Comparison of ENCODE assay signal across 8 cellular contexts in genomic region chr19:15379996-15380647, GRCh38. TPM values are rescaled to one million over a fixed set of nuclear protein-coding genes. Genes with fewer than 3 reads are reported as not detected.
DNase-seq lines count a peak whose midpoint lies in the region; ATAC-seq, FAIRE-seq and TF ChIP-seq lines count a peak whose summit lies in the region.

No MANE protein-coding gene starts in this region.

- intact Hi-C loops in GM12878 (cut with micrococcal nuclease; ENCODE audit: unreplicated experiment): loop anchor here (2.0 to 5.0 kb wide), 4 partner anchors 49 to 177 kb away; partner anchors contain the start of gene RASAL3

- H3K4me2 ChIP-seq in GM12878 (ENCODE audit: control insufficient read depth, insufficient read depth): peak overlapping the region; percentile 81

- no peaks in the 10 kb centered on the region for H3K9me3 ChIP-seq in GM12878 (replicated peaks; ENCODE audit: control insufficient read depth, insufficient read depth, low read length)

- no TSS peak for BruUV-seq in GM12878 (replicated peaks; lab: Mats Ljungman, UMichigan)

- H3K27me3 ChIP-seq in GM12878 (replicated peaks in 1 of 2; ENCODE audit: control insufficient read depth in 2 of 2, insufficient read depth in 2 of 2, low read length in 1 of 2): no peaks in the 10 kb centered on the region

- no peak for TF ChIP-seq EP300 in GM12878 (IDR thresholded peaks at IDR 0.05; ENCODE audit: borderline replicate concordance in 1 of 2, control insufficient read depth in 1 of 2, low read depth in 2 of 2, low read length in 2 of 2)

- peak; percentile 43 for DNase-seq in COR-L47 (lab: John Stamatoyannopoulos, UW)
- peak; percentile 26 for DNase-seq in NCI-H526 treated with DMSO at 0.1 percent for 48 hours (lab: John Stamatoyannopoulos, UW)
- no peak for DNase-seq in GM12878 (ENCODE audit: low read depth, low spot score)
- DNase-seq in islet precursor cell: peak; percentile 95
- DNase-seq in activated gamma-delta T cell (lab: John Stamatoyannopoulos, UW): no peak

- peaks cover 38% of the 10 kb centered on the region for H3K4me1 Mint-ChIP-seq in stimulated activated memory B cell treated with anti-CD40 and anti-IgM and Interleukin-4, amounts not matched to agents 10 μg/mL and 1 μg/mL and 100 μg/mL, for 72 hours

- TF ChIP-seq CTCF in GM12878 (IDR thresholded peaks at IDR 0.05 in 2 of 3, conservative IDR thresholded peaks at IDR 0.05 in 1 of 3; ENCODE audit: control insufficient read depth in 2 of 3, extremely low read depth in 1 of 3, insufficient read depth in 1 of 3, low read depth in 3 of 3, low read length in 3 of 3): no peak

- CTCF ChIA-PET in GM12878 (lab: Yijun Ruan, JAX): interaction anchor here (0.6 to 4.2 kb wide), 9 partner anchors 28 to 208 kb away, joined by 3 to 28 read pairs (median 4); partner anchors contain the start of gene AKAP8L

- peak overlapping the region; percentile 95 for H3K4me3 Mint-ChIP-seq in stimulated activated memory B cell treated with anti-CD40 and anti-IgM and Interleukin-4, amounts not matched to agents 10 μg/mL and 1 μg/mL and 100 μg/mL, for 72 hours

- 0 out of 2 replicates have a peak, but pooled peaks cover 3% of the 10 kb centered on the region for H4K20me1 ChIP-seq in GM12878 (ENCODE audit: control insufficient read depth, insufficient read depth)

- H3K4me1 ChIP-seq in GM12878 (ENCODE audit: control insufficient read depth, insufficient read depth, low read length): peaks cover 21% of the 10 kb centered on the region

- WGBS in GM12878 (ENCODE audit: insufficient coverage, insufficient replicate concordance, low lambda C conversion rate, missing lambda C conversion rate): under 1% methylated on average over 41 of the region's 56 CpGs

- peak overlapping the region; percentile 65 for H3K27ac ChIP-seq in GM12878 (ENCODE audit: control insufficient read depth, insufficient read depth)

- H3K4me3 ChIP-seq in GM12878: peak overlapping the region; percentile 83

- peaks cover 44% of the 10 kb centered on the region for H3K79me2 ChIP-seq in GM12878 (ENCODE audit: control insufficient read depth, insufficient read depth, low read length)

- TF ChIP-seq POLR2A in GM12878 (IDR thresholded peaks at IDR 0.05; ENCODE audit: low read depth, low read length): no peak

- H3K9me3 Mint-ChIP-seq in stimulated activated memory B cell treated with anti-CD40 and anti-IgM and Interleukin-4, amounts not matched to agents 10 μg/mL and 1 μg/mL and 100 μg/mL, for 72 hours: no peaks in the 10 kb centered on the region

- peaks cover 0 to 4% of the 10 kb centered on the region in 2 experiments; a peak in 3 of 4 replicates for H3K36me3 ChIP-seq in GM12878 (ENCODE audit: control insufficient read depth in 2 of 2, insufficient read depth in 2 of 2, low read length in 1 of 2)

- RAD21 ChIA-PET in GM12878 (lab: Charles Lee; ENCODE audit: unreplicated experiment): interaction anchor here (0.6 to 3.9 kb wide), 12 partner anchors 37 to 175 kb away, joined by 3 to 43 read pairs (median 4); partner anchors contain the start of genes AKAP8L and BRD4

- no peak for TF ChIP-seq RAD21 in GM12878 (IDR thresholded peaks at IDR 0.05; ENCODE audit: insufficient read depth, low read depth, low read length)

- POLR2A ChIA-PET in GM12878 (lab: Charles Lee): interaction anchor here (0.5 to 4.1 kb wide), 10 partner anchors 25 to 256 kb away, joined by 3 to 45 read pairs (median 3); partner anchors contain the start of genes AKAP8L and BRD4

- no peaks in the 10 kb centered on the region for H3K36me3 Mint-ChIP-seq in stimulated activated memory B cell treated with anti-CD40 and anti-IgM and Interleukin-4, amounts not matched to agents 10 μg/mL and 1 μg/mL and 100 μg/mL, for 72 hours

- peak overlapping the region; percentile 97 for H3K27ac Mint-ChIP-seq in stimulated activated memory B cell treated with anti-CD40 and anti-IgM and Interleukin-4, amounts not matched to agents 10 μg/mL and 1 μg/mL and 100 μg/mL, for 72 hours

- peak overlapping the region; percentile 57 for H3K9ac ChIP-seq in GM12878 (ENCODE audit: control insufficient read depth, insufficient read depth, low read length)

- SMC1A ChIA-PET in GM12878 (lab: Charles Lee; ENCODE audit: uncharacterized antibody, unreplicated experiment): interaction anchor here (0.7 to 4.1 kb wide), 8 partner anchors 11 to 175 kb away, joined by 3 to 34 read pairs (median 4); partner anchors contain the start of gene AKAP8L

- ATAC-seq in GM18873 (IDR thresholded peaks at IDR 0.05; ENCODE audit: low FRiP score, unreplicated experiment) (peak; percentile 23), HG03095 (IDR thresholded peaks at IDR 0.05; ENCODE audit: unreplicated experiment) (peak; percentile 24), GM12878 (peak; percentile 48)
- peak; percentile 37 for ATAC-seq in stimulated activated memory B cell treated with anti-CD40 and anti-IgM and Interleukin-4, amounts not matched to agents 10 μg/mL and 1 μg/mL and 100 μg/mL, for 72 hours

- no peak for FAIRE-seq in GM12878 (lab: Jason Lieb, UNC)

- in situ Hi-C loops in GM12878 (cut with MboI): no loop called here

- peak overlapping the region; percentile 75 for H2AFZ ChIP-seq in GM12878 (ENCODE audit: control insufficient read depth, low read depth, low read length)

- H3K27me3 Mint-ChIP-seq in stimulated activated memory B cell treated with anti-CD40 and anti-IgM and Interleukin-4, amounts not matched to agents 10 μg/mL and 1 μg/mL and 100 μg/mL, for 72 hours: no peaks in the 10 kb centered on the region

TF ChIP-seq in GM12878, 131 proteins besides CTCF, POLR2A, EP300 and RAD21 (continues in another document):
- no peak for TF ChIP-seq NR2C2 (IDR thresholded peaks at IDR 0.05; ENCODE audit: borderline replicate concordance, control insufficient read depth, insufficient read length, low read depth)
- no peak for TF ChIP-seq CHD4 (IDR thresholded peaks at IDR 0.05)

RNA-seq across cellular contexts. Expression of gene AKAP8, which starts 0.5 kb away (rescaled TPM):
- 26.9 and 28.2 TPM in 2 replicates for total RNA-seq in GM12878 (2013; cell fraction: nucleolus; rRNA removed)
- 23.7 and 24.5 TPM in 2 replicates for total RNA-seq in GM12878 (2014; rRNA removed)
- total RNA-seq in GM12878 (2014; rRNA removed; fragmentation: Illumina TruSeq; extraction: Trizol): 13.2 and 13.7 TPM in 2 replicates
- total RNA-seq in GM12878 (2021): 51.1 and 57.7 TPM in 2 replicates
- polyA plus RNA-seq in GM12878 (2011; ENCODE audit: low read depth): 10.9 TPM
- 14.0 and 17.6 TPM in 2 replicates for polyA plus RNA-seq in GM12878 (2011; rRNA removed)
- polyA plus RNA-seq in GM12878 (2011; cell fraction: cytosol; rRNA removed): 13.1 and 17.0 TPM in 2 replicates
- 44.7 and 58.8 TPM in 2 replicates for polyA plus RNA-seq in GM12878 (2011; cell fraction: nucleus; rRNA removed)
- polyA plus RNA-seq in GM12878 (2012): 15.5 and 20.8 TPM in 2 replicates
- 13.5 and 14.2 TPM in 2 replicates for polyA plus RNA-seq in GM12878 (2014; fragmentation: Illumina TruSeq; extraction: Trizol)
- 1 to 10 TPM; 5.3 to 5.5 TPM for polyA plus RNA-seq in GM12878 (2014; fragmentation: Nextera tagmentation; extraction: Ambion mirVana)
- 25.7 and 34.8 TPM in 2 replicates for polyA plus RNA-seq in GM12878 (2014; rRNA removed)
- polyA plus RNA-seq in GM12878 (2016; fragmentation: Nextera tagmentation; extraction: Ambion mirVana): 10 to 100 TPM; 26.3 to 27.8 TPM
- 8.9 and 10.5 TPM in 2 replicates for polyA minus RNA-seq in GM12878 (2011; rRNA and poly(A)+ RNA removed)
- 14.3 and 14.4 TPM in 2 replicates for polyA minus RNA-seq in GM12878 (2011; cell fraction: cytosol; rRNA and poly(A)+ RNA removed)
- 5.0 and 14.5 TPM in 2 replicates for polyA minus RNA-seq in GM12878 (2011; cell fraction: nucleus; rRNA and poly(A)+ RNA removed)

RNA-seq across cellular contexts. Expression of gene AKAP8L, which starts 38.7 kb away (rescaled TPM):
- total RNA-seq in GM12878 (2013; cell fraction: nucleolus; rRNA removed): 224 and 248 TPM in 2 replicates
- 59.8 and 64.3 TPM in 2 replicates for total RNA-seq in GM12878 (2014; rRNA removed)
- 36.7 and 39.4 TPM in 2 replicates for total RNA-seq in GM12878 (2014; rRNA removed; fragmentation: Illumina TruSeq; extraction: Trizol)
- total RNA-seq in GM12878 (2021): 60.3 and 60.5 TPM in 2 replicates
- 36.9 TPM for polyA plus RNA-seq in GM12878 (2011; ENCODE audit: low read depth)
- polyA plus RNA-seq in GM12878 (2011; rRNA removed): 29.6 and 42.3 TPM in 2 replicates
- polyA plus RNA-seq in GM12878 (2011; cell fraction: cytosol; rRNA removed): 31.0 and 36.5 TPM in 2 replicates
- 443 and 591 TPM in 2 replicates for polyA plus RNA-seq in GM12878 (2011; cell fraction: nucleus; rRNA removed)
- polyA plus RNA-seq in GM12878 (2012): 40.3 and 43.0 TPM in 2 replicates
- polyA plus RNA-seq in GM12878 (2014; fragmentation: Illumina TruSeq; extraction: Trizol): 35.1 and 47.3 TPM in 2 replicates
- 1 to 10 TPM in 1 of 2 experiments, under 1 TPM in 1; 0.66 to 3.8 TPM for polyA plus RNA-seq in GM12878 (2014; fragmentation: Nextera tagmentation; extraction: Ambion mirVana)
- polyA plus RNA-seq in GM12878 (2014; rRNA removed): 63.6 and 67.0 TPM in 2 replicates
- 10 to 100 TPM; 25.8 to 40.6 TPM for polyA plus RNA-seq in GM12878 (2016; fragmentation: Nextera tagmentation; extraction: Ambion mirVana)
- 57.6 and 57.9 TPM in 2 replicates for polyA minus RNA-seq in GM12878 (2011; rRNA and poly(A)+ RNA removed)
- polyA minus RNA-seq in GM12878 (2011; cell fraction: cytosol; rRNA and poly(A)+ RNA removed): 15.5 and 16.3 TPM in 2 replicates
- polyA minus RNA-seq in GM12878 (2011; cell fraction: nucleus; rRNA and poly(A)+ RNA removed): 60.4 and 102 TPM in 2 replicates

RNA-seq across cellular contexts. Expression of gene BRD4, which starts 47.8 kb away (rescaled TPM):
- total RNA-seq in GM12878 (2013; cell fraction: nucleolus; rRNA removed): 132 and 152 TPM in 2 replicates
- 9.3 and 11.4 TPM in 2 replicates for total RNA-seq in GM12878 (2014; rRNA removed)
- 8.2 and 9.3 TPM in 2 replicates for total RNA-seq in GM12878 (2014; rRNA removed; fragmentation: Illumina TruSeq; extraction: Trizol)
- 84.4 and 88.8 TPM in 2 replicates for total RNA-seq in GM12878 (2021)
- polyA plus RNA-seq in GM12878 (2011; ENCODE audit: low read depth): 13.0 TPM
- 3.9 and 6.0 TPM in 2 replicates for polyA plus RNA-seq in GM12878 (2011; rRNA removed)
- polyA plus RNA-seq in GM12878 (2011; cell fraction: cytosol; rRNA removed): 4.3 and 5.9 TPM in 2 replicates
- 47.2 and 65.0 TPM in 2 replicates for polyA plus RNA-seq in GM12878 (2011; cell fraction: nucleus; rRNA removed)
- polyA plus RNA-seq in GM12878 (2012): 33.0 and 53.4 TPM in 2 replicates
- 12.1 and 22.9 TPM in 2 replicates for polyA plus RNA-seq in GM12878 (2014; fragmentation: Illumina TruSeq; extraction: Trizol)
- 1 to 10 TPM; 5.3 to 8.6 TPM for polyA plus RNA-seq in GM12878 (2014; fragmentation: Nextera tagmentation; extraction: Ambion mirVana)
- 18.3 and 26.8 TPM in 2 replicates for polyA plus RNA-seq in GM12878 (2014; rRNA removed)
- 10 to 100 TPM; 12.2 to 13.1 TPM for polyA plus RNA-seq in GM12878 (2016; fragmentation: Nextera tagmentation; extraction: Ambion mirVana)
- 18.0 and 22.3 TPM in 2 replicates for polyA minus RNA-seq in GM12878 (2011; rRNA and poly(A)+ RNA removed)
- 15.6 and 16.7 TPM in 2 replicates for polyA minus RNA-seq in GM12878 (2011; cell fraction: cytosol; rRNA and poly(A)+ RNA removed)
- polyA minus RNA-seq in GM12878 (2011; cell fraction: nucleus; rRNA and poly(A)+ RNA removed): 40.9 and 74.5 TPM in 2 replicates

Comparison
In these comparisons a context has a peak if more than half of its experiments do, and no peak if none do; other contexts are left out.
1. DNase-seq: peak in COR-L47 (single experiment), NCI-H526 treated with DMSO at 0.1 percent for 48 hours (single experiment) and islet precursor cell (single experiment); none in GM12878 (single experiment) and activated gamma-delta T cell (single experiment).
2. Peak in every context shown above with its lines, with median percentiles within 50 percentile points of each other: ATAC-seq.